Comparison of ENCODE assay signal across 16 cellular contexts in genomic region chr3:179945569-179945968, GRCh38.
A peak's percentile ranks its signal among the peaks of the same experiment; 100 is the strongest.
DNase-seq lines count a peak whose midpoint lies in the region; ATAC-seq lines count a peak whose summit lies in the region.
"Had no signal": no experiment of that assay in that cellular context is flagged by ENCODE, and none has a peak within 500 bp of the region (broad histone marks: within the 10 kb centered on the region; RNA-seq: fewer than 3 reads in every experiment).

No MANE protein-coding gene starts in this region.

- H3K79me2 ChIP-seq in Karpas-422 (ENCODE audit: low read length), result no peaks in the 10 kb centered on the region

- peaks cover 5% of the 10 kb centered on the region for H3K4me1 Mint-ChIP-seq in stimulated activated effector memory CD8-positive, alpha-beta T cell treated with anti-CD3 and anti-CD28 coated beads, Interleukin-12 subunit alpha, Interleukin-12 subunit beta, amount 100 ng/mL, for 72 hours

- peaks cover 56% of the 10 kb centered on the region for H3K4me1 ChIP-seq in Karpas-422 (ENCODE audit: low read length)
- H3K4me1 ChIP-seq: Caco-2 had no signal

- no peak overlapping the region for H3K4me3 Mint-ChIP-seq in stimulated activated effector memory CD8-positive, alpha-beta T cell treated with anti-CD3 and anti-CD28 coated beads, Interleukin-12 subunit alpha, Interleukin-12 subunit beta, amount 100 ng/mL, for 72 hours
- H3K4me3 Mint-ChIP-seq: CD4-positive, alpha-beta T cell had no signal

- no peak overlapping the region for H3K4me3 ChIP-seq in Karpas-422 (ENCODE audit: low read length)
- H3K4me3 ChIP-seq: GM23248, HAP-1, K562 had no signal

- H3K27ac ChIP-seq in Karpas-422 (ENCODE audit: low read length), result no peak overlapping the region
- H3K27ac ChIP-seq in cingulate gyrus (ENCODE audit: low read depth, low read length), result peak overlapping the region; percentile 63
- H3K27ac ChIP-seq: C4-2B, GM23248, HL-60 had no signal

- 0 out of 2 replicates have a peak overlapping the region, but pooled peaks have one; percentile 6 for H2AFZ ChIP-seq in Karpas-422 (ENCODE audit: low read length)
- H2AFZ ChIP-seq: GM23248 had no signal

- no peaks in the 10 kb centered on the region for H3K36me3 Mint-ChIP-seq in stimulated activated effector memory CD8-positive, alpha-beta T cell treated with anti-CD3 and anti-CD28 coated beads, Interleukin-12 subunit alpha, Interleukin-12 subunit beta, amount 100 ng/mL, for 72 hours

- no peaks in the 10 kb centered on the region for H3K36me3 ChIP-seq in Karpas-422 (ENCODE audit: insufficient read depth, low read length)
- H3K36me3 ChIP-seq: HAP-1 had no signal

- no peaks in the 10 kb centered on the region for H3K27me3 ChIP-seq in Karpas-422 (ENCODE audit: low read length)

- H4K20me1 ChIP-seq in Karpas-422 (ENCODE audit: insufficient read depth, low read depth, low read length), result no peaks in the 10 kb centered on the region

- H3K4me2 ChIP-seq in Karpas-422 (ENCODE audit: low read depth, low read length, poor library complexity, severe bottlenecking), result no peak overlapping the region

- peak; percentile 11 for ATAC-seq in stimulated activated effector memory CD8-positive, alpha-beta T cell treated with anti-CD3 and anti-CD28 coated beads, Interleukin-12 subunit alpha, Interleukin-12 subunit beta, amount 100 ng/mL, for 72 hours
- no peak for ATAC-seq in GM18502 (IDR thresholded peaks at IDR 0.05; ENCODE audit: poor library complexity, unreplicated experiment)
- no peak for ATAC-seq in GM21526 (IDR thresholded peaks at IDR 0.05; ENCODE audit: low FRiP score, unreplicated experiment)
- ATAC-seq: K562 had no signal

- no peak overlapping the region for H3K9ac ChIP-seq in Karpas-422 (ENCODE audit: low read length)
- H3K9ac ChIP-seq: GM23248 had no signal

- no peaks in the 10 kb centered on the region for H3K9me2 ChIP-seq in Karpas-422 (replicated peaks; ENCODE audit: insufficient read depth, low read length)

- no peaks in the 10 kb centered on the region for H3K9me3 Mint-ChIP-seq in stimulated activated effector memory CD8-positive, alpha-beta T cell treated with anti-CD3 and anti-CD28 coated beads, Interleukin-12 subunit alpha, Interleukin-12 subunit beta, amount 100 ng/mL, for 72 hours
- H3K9me3 Mint-ChIP-seq: CD4-positive, alpha-beta T cell had no signal

- no peaks in the 10 kb centered on the region for H3K9me3 ChIP-seq in Karpas-422 (ENCODE audit: low read length)
- H3K9me3 ChIP-seq: Caco-2, HAP-1 had no signal

- no peak overlapping the region for H3K27ac Mint-ChIP-seq in stimulated activated effector memory CD8-positive, alpha-beta T cell treated with anti-CD3 and anti-CD28 coated beads, Interleukin-12 subunit alpha, Interleukin-12 subunit beta, amount 100 ng/mL, for 72 hours
- H3K27ac Mint-ChIP-seq: CD4-positive, alpha-beta T cell had no signal

- DNase-seq in Karpas-422 (no peak), T-helper 2 cell (no peak), NCI-H1436 treated with DMSO at 0.1 percent for 48 hours (lab: John Stamatoyannopoulos, UW) (no peak)
- no peak for DNase-seq in stimulated activated effector memory CD8-positive, alpha-beta T cell treated with anti-CD3 and anti-CD28 coated beads, Interleukin-12 subunit alpha, Interleukin-12 subunit beta, amount 100 ng/mL, for 72 hours (ENCODE audit: low spot score in 2 of 2)
- DNase-seq: AML-193; Caco-2; CD4-positive, alpha-beta T cell; GDM1; GM23248 had no signal
